10 cellular contexts compared by ENCODE assay signal in genomic region chr2:74459377-74460118, GRCh38. TPM values are rescaled to one million over a fixed set of nuclear protein-coding genes. Genes with fewer than 3 reads are reported as not detected.
DNase-seq lines count a peak whose midpoint lies in the region; ATAC-seq, FAIRE-seq and TF ChIP-seq lines count a peak whose summit lies in the region.
"Had no signal": no experiment of that assay in that cellular context is flagged by ENCODE, and none has a peak within 500 bp of the region (broad histone marks: within the 10 kb centered on the region; RNA-seq: fewer than 3 reads in every experiment).

No MANE protein-coding gene starts in this region.

- peak overlapping the region in 2 of 3 experiments; percentile 23 to 67 for H3K4me3 ChIP-seq in keratinocyte (ENCODE audit: control insufficient read depth in 2 of 3, extremely low read depth in 1 of 3, insufficient read depth in 2 of 3, low read depth in 1 of 3, low read length in 3 of 3)

- no peaks in the 10 kb centered on the region for H3K9me3 Mint-ChIP-seq in activated naive CD4-positive, alpha-beta T cell treated with anti-CD3 and anti-CD28 coated beads, Interleukin-2, amount 50 U/mL, for 72 hours

- H3K36me3 Mint-ChIP-seq in activated naive CD4-positive, alpha-beta T cell treated with anti-CD3 and anti-CD28 coated beads, Interleukin-2, amount 50 U/mL, for 72 hours = peaks cover 23 to 30% of the 10 kb centered on the region in 2 donors

- no peaks in the 10 kb centered on the region for H3K9me1 ChIP-seq in keratinocyte (ENCODE audit: control insufficient read depth, extremely low read depth, insufficient read depth, low read length)

- H3K79me2 ChIP-seq in keratinocyte (ENCODE audit: control insufficient read depth, insufficient read depth, low read length) = peaks cover 32% of the 10 kb centered on the region

- H3K9me3 ChIP-seq in keratinocyte (ENCODE audit: control insufficient read depth, low read depth, low read length) = no peaks in the 10 kb centered on the region
- H3K9me3 ChIP-seq: adrenal gland had no signal

- H4K20me1 ChIP-seq in keratinocyte (ENCODE audit: control insufficient read depth, extremely low read depth, insufficient read depth, low read length) = no peaks in the 10 kb centered on the region

- DNase-seq in stimulated activated CD4-positive, alpha-beta T cell treated with anti-CD3 and anti-CD28 coated beads, Interleukin-15, amount 100 ng/mL, for 24 hours = peak; percentile 17
- DNase-seq in stimulated activated CD4-positive, alpha-beta T cell treated with anti-CD3 and anti-CD28 coated beads, Interleukin-2, amount 100 ng/mL, for 48 hours = no peak
- no peak for DNase-seq in activated naive CD4-positive, alpha-beta T cell treated with anti-CD3 and anti-CD28 coated beads, Interleukin-2, amount 50 U/mL, for 72 hours (ENCODE audit: low spot score in 2 of 2)
- DNase-seq in keratinocyte (ENCODE audit: low read depth, low spot score) = no peak
- no peak for DNase-seq in UCSD-AML1 (lab: John Stamatoyannopoulos, UW; ENCODE audit: unreplicated experiment)
- DNase-seq in stimulated activated CD4-positive, alpha-beta T cell treated with anti-CD3 and anti-CD28 coated beads, Interleukin-1b, Interleukin-23, amount 100 ng/mL, for 48 hours = no peak
- DNase-seq in NCI-H748 (lab: John Stamatoyannopoulos, UW; ENCODE audit: unreplicated experiment) = no peak
- no peak for DNase-seq in CD1c-positive myeloid dendritic cell (ENCODE audit: extremely low spot score)
- DNase-seq: NCI-H510A had no signal

- H3K27ac Mint-ChIP-seq in activated naive CD4-positive, alpha-beta T cell treated with anti-CD3 and anti-CD28 coated beads, Interleukin-2, amount 50 U/mL, for 72 hours = peak overlapping the region; percentile 31 to 95

- dilution Hi-C loops in keratinocyte (cut with MboI; ENCODE audit: extremely low pct_ligation_motif_present, low sequenced_read_pairs) = no loop called here

- peaks cover 17% of the 10 kb centered on the region for H3K4me1 ChIP-seq in keratinocyte (ENCODE audit: control insufficient read depth, extremely low read depth, insufficient read depth, low read length)

- no peak for TF ChIP-seq CTCF in keratinocyte (optimal IDR thresholded peaks at IDR 0.05 in 1 of 3, IDR thresholded peaks at IDR 0.05 in 1 of 3, conservative IDR thresholded peaks at IDR 0.05 in 1 of 3; ENCODE audit: extremely low read depth in 1 of 3, insufficient read depth in 2 of 3, low read length in 3 of 3)

- no peaks in the 10 kb centered on the region for H3K27me3 ChIP-seq in keratinocyte (ENCODE audit: control insufficient read depth, extremely low read depth, insufficient read depth, low read length)
- H3K27me3 ChIP-seq: adrenal gland had no signal

- ATAC-seq in activated naive CD4-positive, alpha-beta T cell treated with anti-CD3 and anti-CD28 coated beads, Interleukin-2, amount 50 U/mL, for 72 hours = no peak

- peak overlapping the region; percentile 71 for H3K4me2 ChIP-seq in keratinocyte (ENCODE audit: control insufficient read depth, extremely low read depth, insufficient read depth, low read depth, low read length)

- no peak overlapping the region for H3K9ac ChIP-seq in keratinocyte (ENCODE audit: control insufficient read depth, extremely low read depth, insufficient read depth, low read length)

- no peak for FAIRE-seq in keratinocyte (lab: Jason Lieb, UNC)

- no peak overlapping the region for H3K27ac ChIP-seq in keratinocyte (ENCODE audit: control insufficient read depth, insufficient read depth, low read length)

- peaks cover 12 to 25% of the 10 kb centered on the region in 2 experiments for H3K36me3 ChIP-seq in keratinocyte (ENCODE audit: control insufficient read depth in 2 of 2, extremely low read depth in 1 of 2, insufficient read depth in 2 of 2, low read length in 2 of 2)

- no peak overlapping the region for H2AFZ ChIP-seq in keratinocyte (ENCODE audit: control insufficient read depth, low read length)

RNA-seq across cellular contexts. Expression of gene WBP1, which starts 1.3 kb away (rescaled TPM):
- total RNA-seq in activated naive CD4-positive, alpha-beta T cell treated with anti-CD3 and anti-CD28 coated beads, Interleukin-2, amount 50 U/mL, for 72 hours = 10 to 100 TPM; 33.5 to 58.6 TPM
- polyA plus RNA-seq in keratinocyte = 72.3 to 143 TPM (median 75.5 TPM) in 3 replicates
- 3.3 TPM for polyA plus RNA-seq in keratinocyte (2011; ENCODE audit: low read depth)
- polyA plus RNA-seq in keratinocyte (2011; cell fraction: cytosol; rRNA removed) = 48.8 and 75.9 TPM in 2 replicates
- polyA plus RNA-seq in keratinocyte (2011; cell fraction: nucleus; rRNA removed) = 327 and 329 TPM in 2 replicates
- 50.3 and 68.2 TPM in 2 replicates for polyA plus RNA-seq in keratinocyte (2012; ENCODE audit: low replicate concordance)
- 50.5 to 128 TPM (median 64.9 TPM) in 3 replicates for polyA minus RNA-seq in keratinocyte
- 27.8 TPM for polyA minus RNA-seq in keratinocyte (2011; cell fraction: cytosol; rRNA and poly(A)+ RNA removed)
- polyA minus RNA-seq in keratinocyte (2011; cell fraction: nucleus; rRNA and poly(A)+ RNA removed) = 24.3 and 25.1 TPM in 2 replicates

RNA-seq across cellular contexts. Expression of gene INO80B, which starts 4.7 kb away (rescaled TPM):
- 10 to 100 TPM; 26.2 to 50.3 TPM for total RNA-seq in activated naive CD4-positive, alpha-beta T cell treated with anti-CD3 and anti-CD28 coated beads, Interleukin-2, amount 50 U/mL, for 72 hours
- 16.8 to 23.9 TPM (median 18.8 TPM) in 3 replicates for polyA plus RNA-seq in keratinocyte
- 7.9 TPM for polyA plus RNA-seq in keratinocyte (2011; ENCODE audit: low read depth)
- 9.1 and 18.1 TPM in 2 replicates for polyA plus RNA-seq in keratinocyte (2011; cell fraction: cytosol; rRNA removed)
- polyA plus RNA-seq in keratinocyte (2011; cell fraction: nucleus; rRNA removed) = 81.0 and 87.6 TPM in 2 replicates
- polyA plus RNA-seq in keratinocyte (2012; ENCODE audit: low replicate concordance) = 20.0 and 37.1 TPM in 2 replicates
- polyA minus RNA-seq in keratinocyte = 1.9 to 16.8 TPM (median 11.8 TPM) in 3 replicates
- 12.5 TPM for polyA minus RNA-seq in keratinocyte (2011; cell fraction: cytosol; rRNA and poly(A)+ RNA removed)
- polyA minus RNA-seq in keratinocyte (2011; cell fraction: nucleus; rRNA and poly(A)+ RNA removed) = 10.2 and 11.9 TPM in 2 replicates

RNA-seq across cellular contexts. Expression of gene MOGS, which starts 5.6 kb away (rescaled TPM):
- total RNA-seq in activated naive CD4-positive, alpha-beta T cell treated with anti-CD3 and anti-CD28 coated beads, Interleukin-2, amount 50 U/mL, for 72 hours = 10 to 100 TPM; 61.8 to 64.7 TPM
- 52.8 to 72.0 TPM (median 63.1 TPM) in 3 replicates for polyA plus RNA-seq in keratinocyte
- polyA plus RNA-seq in keratinocyte (2011; ENCODE audit: low read depth) = 9.6 TPM
- 16.7 and 23.7 TPM in 2 replicates for polyA plus RNA-seq in keratinocyte (2011; cell fraction: cytosol; rRNA removed)
- polyA plus RNA-seq in keratinocyte (2011; cell fraction: nucleus; rRNA removed) = 161 and 190 TPM in 2 replicates
- 52.2 and 59.7 TPM in 2 replicates for polyA plus RNA-seq in keratinocyte (2012; ENCODE audit: low replicate concordance)
- polyA minus RNA-seq in keratinocyte = 52.9 to 105 TPM (median 72.9 TPM) in 3 replicates
- polyA minus RNA-seq in keratinocyte (2011; cell fraction: cytosol; rRNA and poly(A)+ RNA removed) = 62.5 TPM
- 105 and 107 TPM in 2 replicates for polyA minus RNA-seq in keratinocyte (2011; cell fraction: nucleus; rRNA and poly(A)+ RNA removed)

RNA-seq across cellular contexts. Expression of gene MRPL53, which starts 12.9 kb away (rescaled TPM):
- 10 to 100 TPM; 82.4 to 99.4 TPM for total RNA-seq in activated naive CD4-positive, alpha-beta T cell treated with anti-CD3 and anti-CD28 coated beads, Interleukin-2, amount 50 U/mL, for 72 hours
- 28.5 to 31.0 TPM (median 29.0 TPM) in 3 replicates for polyA plus RNA-seq in keratinocyte
- 28.3 TPM for polyA plus RNA-seq in keratinocyte (2011; ENCODE audit: low read depth)
- 10.7 and 23.1 TPM in 2 replicates for polyA plus RNA-seq in keratinocyte (2011; cell fraction: cytosol; rRNA removed)
- 15.6 and 19.0 TPM in 2 replicates for polyA plus RNA-seq in keratinocyte (2011; cell fraction: nucleus; rRNA removed)
- polyA plus RNA-seq in keratinocyte (2012; ENCODE audit: low replicate concordance) = 35.8 and 61.3 TPM in 2 replicates
- polyA minus RNA-seq in keratinocyte = 12.3 to 13.4 TPM (median 12.4 TPM) in 3 replicates
- 34.0 TPM for polyA minus RNA-seq in keratinocyte (2011; cell fraction: cytosol; rRNA and poly(A)+ RNA removed)
- polyA minus RNA-seq in keratinocyte (2011; cell fraction: nucleus; rRNA and poly(A)+ RNA removed) = 5.9 and 7.7 TPM in 2 replicates

RNA-seq across cellular contexts. Expression of gene RTKN, which starts 17.8 kb away (rescaled TPM):
- 1 to 10 TPM in 1 of 2 donors, under 1 TPM in 1; 0.91 to 4.6 TPM for total RNA-seq in activated naive CD4-positive, alpha-beta T cell treated with anti-CD3 and anti-CD28 coated beads, Interleukin-2, amount 50 U/mL, for 72 hours
- polyA plus RNA-seq in keratinocyte = 110 to 180 TPM (median 145 TPM) in 3 replicates
- 32.0 TPM for polyA plus RNA-seq in keratinocyte (2011; ENCODE audit: low read depth)
- polyA plus RNA-seq in keratinocyte (2011; cell fraction: cytosol; rRNA removed) = 64.6 and 107 TPM in 2 replicates
- polyA plus RNA-seq in keratinocyte (2011; cell fraction: nucleus; rRNA removed) = 394 and 410 TPM in 2 replicates
- polyA plus RNA-seq in keratinocyte (2012; ENCODE audit: low replicate concordance) = 69.0 and 143 TPM in 2 replicates
- polyA minus RNA-seq in keratinocyte = 112 to 129 TPM (median 120 TPM) in 3 replicates
- 123 TPM for polyA minus RNA-seq in keratinocyte (2011; cell fraction: cytosol; rRNA and poly(A)+ RNA removed)
- polyA minus RNA-seq in keratinocyte (2011; cell fraction: nucleus; rRNA and poly(A)+ RNA removed) = 125 and 139 TPM in 2 replicates
